In genomic region chr18:54852780-54853675, GRCh38 we compare ENCODE assay signal across 19 cellular contexts. TPM values are rescaled to one million over a fixed set of nuclear protein-coding genes. Genes with fewer than 3 reads are reported as not detected.
DNase-seq lines count a peak whose midpoint lies in the region; ATAC-seq, FAIRE-seq and TF ChIP-seq lines count a peak whose summit lies in the region.
"Had no signal": no experiment of that assay in that cellular context is flagged by ENCODE, and none has a peak within 500 bp of the region (broad histone marks: within the 10 kb centered on the region; RNA-seq: fewer than 3 reads in every experiment).

No MANE protein-coding gene starts in this region.

- H3K27me3 ChIP-seq in bronchial epithelial cell (ENCODE audit: control insufficient read depth, insufficient read depth, low read length), result no peaks in the 10 kb centered on the region
- no peaks in the 10 kb centered on the region for H3K27me3 ChIP-seq in left lung
- H3K27me3 ChIP-seq: heart right ventricle, SJSA1 had no signal

- no peak for FAIRE-seq in bronchial epithelial cell (lab: Jason Lieb, UNC)
- FAIRE-seq: GM12878, urothelium cell line had no signal

- peaks cover 10% of the 10 kb centered on the region for H3K27me3 Mint-ChIP-seq in stimulated activated naive CD8-positive, alpha-beta T cell treated with anti-CD3 and anti-CD28 coated beads, Interleukin-15, amount 100 ng/mL, for 72 hours

- DNase-seq in stimulated activated naive CD8-positive, alpha-beta T cell treated with anti-CD3 and anti-CD28 coated beads, Interleukin-15, amount 100 ng/mL, for 72 hours, result no peak
- no peak for DNase-seq in stimulated activated naive CD8-positive, alpha-beta T cell treated with anti-CD3 and anti-CD28 coated beads, Interleukin-15, Interleukin-2, amounts not matched to agents 100 U/mL and 50 U/mL, for 24 hours
- DNase-seq in OCI-M1 (lab: John Stamatoyannopoulos, UW), result peak; percentile 66
- DNase-seq in bronchial epithelial cell (ENCODE audit: low read depth), result peak; percentile 17
- DNase-seq in stimulated activated CD4-positive, alpha-beta T cell treated with anti-CD3 and anti-CD28 coated beads, Interleukin-4, amount 100 ng/mL, for 1 hour, result no peak
- DNase-seq in G401 (ENCODE audit: low spot score), result no peak
- no peak for DNase-seq in left lung
- no peak for DNase-seq in GM10266 (ENCODE audit: extremely low spot score)
- DNase-seq: activated effector memory CD4-positive, alpha-beta T cell treated with anti-CD3 and anti-CD28 coated beads, Interleukin-2, amount 50 U/mL, for 16 hours; heart right ventricle; NCI-H2081; stimulated activated CD4-positive, alpha-beta T cell treated with anti-CD3 and anti-CD28 coated beads, Interleukin-4, amount 100 ng/mL, for 24 hours had no signal

- no peak for TF ChIP-seq CTCF in bronchial epithelial cell (IDR thresholded peaks at IDR 0.05; ENCODE audit: insufficient read depth, low read length, severe bottlenecking)
- TF ChIP-seq CTCF in left lung (IDR thresholded peaks at IDR 0.05), result no peak
- no peak for TF ChIP-seq CTCF in GM10266 (IDR thresholded peaks at IDR 0.05; ENCODE audit: control insufficient read depth, insufficient read depth, low read depth, missing control alignments)

- H3K36me3 ChIP-seq in bronchial epithelial cell (ENCODE audit: control insufficient read depth, insufficient read depth, low read length), result peaks cover 3% of the 10 kb centered on the region
- no peaks in the 10 kb centered on the region for H3K36me3 ChIP-seq in left lung
- H3K36me3 ChIP-seq: heart right ventricle, SJSA1 had no signal

- H3K4me1 Mint-ChIP-seq in stimulated activated naive CD8-positive, alpha-beta T cell treated with anti-CD3 and anti-CD28 coated beads, Interleukin-15, amount 100 ng/mL, for 72 hours, result peaks cover 11% of the 10 kb centered on the region
- H3K4me1 Mint-ChIP-seq: nephron; stimulated activated memory B cell treated with anti-CD40 and anti-IgM and Interleukin-4, amounts not matched to agents 10 μg/mL and 1 μg/mL and 100 μg/mL, for 72 hours had no signal

- no peaks in the 10 kb centered on the region for H3K9me3 ChIP-seq in left lung
- H3K9me3 ChIP-seq: heart right ventricle, SJSA1 had no signal

- H3K4me3 Mint-ChIP-seq in stimulated activated naive CD8-positive, alpha-beta T cell treated with anti-CD3 and anti-CD28 coated beads, Interleukin-15, amount 100 ng/mL, for 72 hours, result no peak overlapping the region
- H3K4me3 Mint-ChIP-seq: nephron; stimulated activated memory B cell treated with anti-CD40 and anti-IgM and Interleukin-4, amounts not matched to agents 10 μg/mL and 1 μg/mL and 100 μg/mL, for 72 hours had no signal

- peaks cover 0 to 17% of the 10 kb centered on the region in 2 donors for H3K4me1 ChIP-seq in left lung
- H3K4me1 ChIP-seq: heart right ventricle, SJSA1 had no signal

- no peaks in the 10 kb centered on the region for H3K9me3 Mint-ChIP-seq in stimulated activated naive CD8-positive, alpha-beta T cell treated with anti-CD3 and anti-CD28 coated beads, Interleukin-15, amount 100 ng/mL, for 72 hours
- H3K9me3 Mint-ChIP-seq: nephron; stimulated activated memory B cell treated with anti-CD40 and anti-IgM and Interleukin-4, amounts not matched to agents 10 μg/mL and 1 μg/mL and 100 μg/mL, for 72 hours had no signal

- no peak overlapping the region for H3K27ac ChIP-seq in left lung
- H3K27ac ChIP-seq: heart right ventricle, SJSA1 had no signal

- peak; percentile 64 for ATAC-seq in stimulated activated naive CD8-positive, alpha-beta T cell treated with anti-CD3 and anti-CD28 coated beads, Interleukin-15, amount 100 ng/mL, for 72 hours
- no peak for ATAC-seq in stimulated activated naive CD8-positive, alpha-beta T cell treated with anti-CD3 and anti-CD28 coated beads, Interleukin-15, Interleukin-2, amounts not matched to agents 100 U/mL and 50 U/mL, for 24 hours
- no peak for ATAC-seq in left lung
- ATAC-seq: activated CD4-positive, CD25-positive, alpha-beta regulatory T cell treated with anti-CD3 and anti-CD28 coated beads, Interleukin-2, amount 50 U/mL, for 24 hours; GM12878; heart right ventricle; left lobe of liver; stimulated activated memory B cell treated with anti-CD40 and anti-IgM and Interleukin-4, amounts not matched to agents 10 μg/mL and 1 μg/mL and 100 μg/mL, for 72 hours had no signal

- H3K4me3 ChIP-seq in bronchial epithelial cell (ENCODE audit: low read depth, low read length) (no peak overlapping the region), left lung (no peak overlapping the region)
- H3K4me3 ChIP-seq: GM12878, heart right ventricle, SJSA1 had no signal

- intact Hi-C loops in left lung (cut with DNase I), result no loop called here

- no peak overlapping the region for H3K27ac Mint-ChIP-seq in stimulated activated naive CD8-positive, alpha-beta T cell treated with anti-CD3 and anti-CD28 coated beads, Interleukin-15, amount 100 ng/mL, for 72 hours
- H3K27ac Mint-ChIP-seq: nephron; stimulated activated memory B cell treated with anti-CD40 and anti-IgM and Interleukin-4, amounts not matched to agents 10 μg/mL and 1 μg/mL and 100 μg/mL, for 72 hours had no signal

- in situ Hi-C loops in G401 (cut with HindIII; ENCODE audit: low sequenced_read_pairs), result no loop called here

RNA-seq across cellular contexts. Expression of gene RAB27B, which starts 24.8 kb away (rescaled TPM):
- total RNA-seq in bronchial epithelial cell, result 65.5 and 72.7 TPM in 2 replicates
- not detected in 2 replicates for total RNA-seq in G401 (2014; rRNA removed; shearing (Covaris generic))
- 10 to 100 TPM; 57.9 to 66.6 TPM for total RNA-seq in left lung

Comparison
In these comparisons a context has a peak if more than half of its experiments do, and no peak if none do; other contexts are left out.
1. DNase-seq: peak in OCI-M1 (single experiment) and bronchial epithelial cell (single experiment); none in stimulated activated naive CD8-positive, alpha-beta T cell treated with anti-CD3 and anti-CD28 coated beads, Interleukin-15, amount 100 ng/mL, for 72 hours (0 of 2), stimulated activated naive CD8-positive, alpha-beta T cell treated with anti-CD3 and anti-CD28 coated beads, Interleukin-15, Interleukin-2, amounts not matched to agents 100 U/mL and 50 U/mL, for 24 hours (single experiment), stimulated activated CD4-positive, alpha-beta T cell treated with anti-CD3 and anti-CD28 coated beads, Interleukin-4, amount 100 ng/mL, for 1 hour (single experiment), G401 (single experiment), left lung (0 of 2) and GM10266 (single experiment).
2. RNA of gene RAB27B, which starts 24.8 kb away (total RNA-seq): 65.5 to 72.7 TPM in bronchial epithelial cell and 57.9 to 66.6 TPM in left lung; not detected in G401; every median in the first group is over 10 times any median in the second.